ENCODE assay signal across 1 cellular context in genomic region chr6:16731503-16732018, GRCh38.
TF ChIP-seq lines count a peak whose summit lies in the region.

No MANE protein-coding gene starts in this region.

TF ChIP-seq in WTC11, 78 proteins besides CTCF, POLR2A, EP300 and RAD21 (continued from another document):
- TF ChIP-seq PRDM15 (CRISPR knock-in tag; IDR thresholded peaks at IDR 0.05) (no peak), EMX1 (CRISPR knock-in tag; IDR thresholded peaks at IDR 0.05) (no peak), TEAD4 (CRISPR knock-in tag; IDR thresholded peaks at IDR 0.05) (no peak), OVOL2 (CRISPR knock-in tag; IDR thresholded peaks at IDR 0.05; ENCODE audit: borderline replicate concordance) (no peak), ZNF512 (CRISPR knock-in tag; IDR thresholded peaks at IDR 0.05; ENCODE audit: borderline replicate concordance) (no peak)
- TF ChIP-seq, protein P1, sequence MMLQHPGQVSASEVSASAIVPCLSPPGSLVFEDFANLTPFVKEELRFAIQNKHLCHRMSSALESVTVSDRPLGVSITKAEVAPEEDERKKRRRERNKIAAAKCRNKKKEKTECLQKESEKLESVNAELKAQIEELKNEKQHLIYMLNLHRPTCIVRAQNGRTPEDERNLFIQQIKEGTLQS (CRISPR knock-in tag; conservative IDR thresholded peaks at IDR 0.05), result no peak
- TF ChIP-seq, protein P2, sequence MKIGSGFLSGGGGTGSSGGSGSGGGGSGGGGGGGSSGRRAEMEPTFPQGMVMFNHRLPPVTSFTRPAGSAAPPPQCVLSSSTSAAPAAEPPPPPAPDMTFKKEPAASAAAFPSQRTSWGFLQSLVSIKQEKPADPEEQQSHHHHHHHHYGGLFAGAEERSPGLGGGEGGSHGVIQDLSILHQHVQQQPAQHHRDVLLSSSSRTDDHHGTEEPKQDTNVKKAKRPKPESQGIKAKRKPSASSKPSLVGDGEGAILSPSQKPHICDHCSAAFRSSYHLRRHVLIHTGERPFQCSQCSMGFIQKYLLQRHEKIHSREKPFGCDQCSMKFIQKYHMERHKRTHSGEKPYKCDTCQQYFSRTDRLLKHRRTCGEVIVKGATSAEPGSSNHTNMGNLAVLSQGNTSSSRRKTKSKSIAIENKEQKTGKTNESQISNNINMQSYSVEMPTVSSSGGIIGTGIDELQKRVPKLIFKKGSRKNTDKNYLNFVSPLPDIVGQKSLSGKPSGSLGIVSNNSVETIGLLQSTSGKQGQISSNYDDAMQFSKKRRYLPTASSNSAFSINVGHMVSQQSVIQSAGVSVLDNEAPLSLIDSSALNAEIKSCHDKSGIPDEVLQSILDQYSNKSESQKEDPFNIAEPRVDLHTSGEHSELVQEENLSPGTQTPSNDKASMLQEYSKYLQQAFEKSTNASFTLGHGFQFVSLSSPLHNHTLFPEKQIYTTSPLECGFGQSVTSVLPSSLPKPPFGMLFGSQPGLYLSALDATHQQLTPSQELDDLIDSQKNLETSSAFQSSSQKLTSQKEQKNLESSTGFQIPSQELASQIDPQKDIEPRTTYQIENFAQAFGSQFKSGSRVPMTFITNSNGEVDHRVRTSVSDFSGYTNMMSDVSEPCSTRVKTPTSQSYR (CRISPR knock-in tag; IDR thresholded peaks at IDR 0.05), result no peak
